21 cellular contexts compared by ENCODE assay signal in genomic region chr1:107741242-107741641, GRCh38.
DNase-seq lines count a peak whose midpoint lies in the region; ATAC-seq, FAIRE-seq and TF ChIP-seq lines count a peak whose summit lies in the region.
"Had no signal": no experiment of that assay in that cellular context is flagged by ENCODE, and none has a peak within 500 bp of the region (broad histone marks: within the 10 kb centered on the region; RNA-seq: fewer than 3 reads in every experiment).

No MANE protein-coding gene starts in this region.

- H3K4me2 ChIP-seq in BLaER1 (peak overlapping the region; percentile 78), HepG2 (ENCODE audit: low read depth, low read length) (no peak overlapping the region)
- H3K4me2 ChIP-seq: A549 had no signal

- peak overlapping the region; percentile 75 for H3K27ac ChIP-seq in BLaER1
- peak overlapping the region; percentile 94 for H3K27ac ChIP-seq in VCaP
- no peak overlapping the region for H3K27ac ChIP-seq in kidney (ENCODE audit: low read depth in 2 of 2, low read length in 2 of 2)
- H3K27ac ChIP-seq in HepG2 (ENCODE audit: extremely low read length, insufficient read depth, low read length) = no peak overlapping the region
- H3K27ac ChIP-seq: A549, GM23248 had no signal

- H3K9me3 ChIP-seq in BLaER1 (peaks cover 7% of the 10 kb centered on the region; the same call in 1 of the 2 replicates), kidney (ENCODE audit: control insufficient read depth in 1 of 2, low read length in 2 of 2) (no peaks in the 10 kb centered on the region), HepG2 (ENCODE audit: low read length) (no peaks in the 10 kb centered on the region)
- H3K9me3 ChIP-seq: A549 had no signal

- no peaks in the 10 kb centered on the region for H3K27me3 Mint-ChIP-seq in glutamatergic neuron (ENCODE audit: unreplicated experiment)
- H3K27me3 Mint-ChIP-seq in effector memory CD8-positive, alpha-beta T cell = no peaks in the 10 kb centered on the region

- no peak for ATAC-seq in stimulated activated effector memory CD8-positive, alpha-beta T cell treated with anti-CD3 and anti-CD28 coated beads, Interleukin-12 subunit alpha, Interleukin-12 subunit beta, amount 100 ng/mL, for 72 hours
- no peak for ATAC-seq in HepG2
- no peak for ATAC-seq in effector memory CD8-positive, alpha-beta T cell (replicated peaks)
- ATAC-seq: A549; CD8-positive, alpha-beta T cell; Panc1 had no signal

- no peak for TF ChIP-seq RAD21 in HepG2 (CRISPR knock-in tag; IDR thresholded peaks at IDR 0.05)

- no peak for TF ChIP-seq CTCF in VCaP (conservative IDR thresholded peaks at IDR 0.05)
- TF ChIP-seq CTCF in kidney (IDR thresholded peaks at IDR 0.05; ENCODE audit: borderline replicate concordance, extremely low read depth, insufficient read depth) = no peak
- TF ChIP-seq CTCF in glutamatergic neuron (IDR thresholded peaks at IDR 0.05; ENCODE audit: partially characterized antibody, unreplicated experiment) = no peak
- no peak for TF ChIP-seq CTCF in HepG2 (CRISPR knock-in tag; IDR thresholded peaks at IDR 0.05)

- no TSS peak for BruUV-seq in HepG2 (replicated peaks; lab: Mats Ljungman, UMichigan)

- no peak for TF ChIP-seq EP300 in HepG2 (IDR thresholded peaks at IDR 0.05; ENCODE audit: low read depth in 2 of 2, low read length in 2 of 2)
- no peak for TF ChIP-seq EP300 in HepG2 (CRISPR knock-in tag; IDR thresholded peaks at IDR 0.05; ENCODE audit: borderline replicate concordance)

- H3K79me2 ChIP-seq in HepG2 (ENCODE audit: insufficient read depth, low read length) = no peaks in the 10 kb centered on the region

- H3K4me3 ChIP-seq in BLaER1 (no peak overlapping the region), kidney (ENCODE audit: low read length in 2 of 2) (no peak overlapping the region), HepG2 (replicated peaks in 1 of 3; ENCODE audit: insufficient read depth in 1 of 3, low read depth in 2 of 3, low read length in 3 of 3) (no peak overlapping the region)
- H3K4me3 ChIP-seq: A549, GM12878, GM23248 had no signal

- no peaks in the 10 kb centered on the region for H3K27me3 ChIP-seq in BLaER1
- no peaks in the 10 kb centered on the region for H3K27me3 ChIP-seq in HepG2 (ENCODE audit: control insufficient read depth in 1 of 2, insufficient read depth in 2 of 2, low read length in 2 of 2)

- in situ Hi-C loops in HepG2 (cut with HindIII; ENCODE audit: extremely low pct_ligation_motif_present, low pct_unique_long_range_greater_than_20kb) = loop anchor here (5.0 to 10.0 kb wide), 3 partner anchors 56 to 309 kb away; no protein-coding TSS in a partner anchor

- 80% methylated on average over 4 of the region's 4 CpGs for WGBS in HepG2 (ENCODE audit: low lambda C conversion rate)

- H3K4me3 Mint-ChIP-seq in stimulated activated effector memory CD8-positive, alpha-beta T cell treated with anti-CD3 and anti-CD28 coated beads, Interleukin-12 subunit alpha, Interleukin-12 subunit beta, amount 100 ng/mL, for 72 hours = no peak overlapping the region
- H3K4me3 Mint-ChIP-seq in glutamatergic neuron (ENCODE audit: unreplicated experiment) = no peak overlapping the region
- no peak overlapping the region for H3K4me3 Mint-ChIP-seq in effector memory CD8-positive, alpha-beta T cell
- H3K4me3 Mint-ChIP-seq: CD8-positive, alpha-beta T cell had no signal

- H3K9ac ChIP-seq in BLaER1 = no peak overlapping the region
- H3K9ac ChIP-seq in kidney (ENCODE audit: low read length in 2 of 2) = no peak overlapping the region
- H3K9ac ChIP-seq in HepG2 (ENCODE audit: insufficient read depth, low read depth, low read length) = no peak overlapping the region
- H3K9ac ChIP-seq: GM23248 had no signal

- H4K20me1 ChIP-seq in BLaER1 (no peaks in the 10 kb centered on the region), HepG2 (ENCODE audit: insufficient read depth, low read length) (no peaks in the 10 kb centered on the region)

- POLR2A ChIA-PET in HepG2 (lab: Yijun Ruan, JAX) = no interaction called here

- H3K27ac Mint-ChIP-seq in stimulated activated effector memory CD8-positive, alpha-beta T cell treated with anti-CD3 and anti-CD28 coated beads, Interleukin-12 subunit alpha, Interleukin-12 subunit beta, amount 100 ng/mL, for 72 hours = peak overlapping the region; percentile 58
- no peak overlapping the region for H3K27ac Mint-ChIP-seq in glutamatergic neuron (ENCODE audit: unreplicated experiment)
- peak overlapping the region in 1 of 2 donors; percentile 26 for H3K27ac Mint-ChIP-seq in effector memory CD8-positive, alpha-beta T cell
- H3K27ac Mint-ChIP-seq: CD8-positive, alpha-beta T cell had no signal

- CTCF ChIA-PET in HepG2 (lab: Yijun Ruan, JAX; ENCODE audit: low intra/inter-chr PET ratio, low total read pairs) = no interaction called here

- peaks cover 10% of the 10 kb centered on the region for H3K4me1 Mint-ChIP-seq in stimulated activated effector memory CD8-positive, alpha-beta T cell treated with anti-CD3 and anti-CD28 coated beads, Interleukin-12 subunit alpha, Interleukin-12 subunit beta, amount 100 ng/mL, for 72 hours
- no peaks in the 10 kb centered on the region for H3K4me1 Mint-ChIP-seq in glutamatergic neuron (ENCODE audit: low read depth, unreplicated experiment)
- H3K4me1 Mint-ChIP-seq in effector memory CD8-positive, alpha-beta T cell (ENCODE audit: low read depth in 2 of 2) = peaks cover 0 to 17% of the 10 kb centered on the region in 2 donors

- H3K36me3 Mint-ChIP-seq in stimulated activated effector memory CD8-positive, alpha-beta T cell treated with anti-CD3 and anti-CD28 coated beads, Interleukin-12 subunit alpha, Interleukin-12 subunit beta, amount 100 ng/mL, for 72 hours = peaks cover 14% of the 10 kb centered on the region
- H3K36me3 Mint-ChIP-seq in glutamatergic neuron (ENCODE audit: unreplicated experiment) = no peaks in the 10 kb centered on the region
- H3K36me3 Mint-ChIP-seq in effector memory CD8-positive, alpha-beta T cell (ENCODE audit: insufficient read depth) = peaks cover 10% of the 10 kb centered on the region

- FAIRE-seq in kidney (lab: Jason Lieb, UNC) = no peak
- FAIRE-seq in HepG2 (lab: Jason Lieb, UNC) = no peak
- FAIRE-seq: A549, GM12878 had no signal

- intact Hi-C loops in kidney (cut with DNase I) = no loop called here
- intact Hi-C loops in HepG2 (cut with micrococcal nuclease; ENCODE audit: unreplicated experiment) = no loop called here

- H3K36me3 ChIP-seq in BLaER1 = peaks cover 65% of the 10 kb centered on the region; the same call in 1 of the 2 replicates
- H3K36me3 ChIP-seq in kidney (ENCODE audit: control insufficient read depth in 1 of 2, insufficient read depth in 2 of 2, low read length in 2 of 2) = no peaks in the 10 kb centered on the region
- no peaks in the 10 kb centered on the region for H3K36me3 ChIP-seq in HepG2 (replicated peaks in 1 of 2; ENCODE audit: control insufficient read depth in 1 of 2, insufficient read depth in 2 of 2, low read length in 2 of 2)

- DNase-seq in kidney (peak; percentile 54), glutamatergic neuron (no peak), superior temporal gyrus (ENCODE audit: extremely low spot score) (no peak), HepG2 (ENCODE audit: low spot score) (no peak)
- no peak for DNase-seq in stimulated activated effector memory CD8-positive, alpha-beta T cell treated with anti-CD3 and anti-CD28 coated beads, Interleukin-12 subunit alpha, Interleukin-12 subunit beta, amount 100 ng/mL, for 72 hours (ENCODE audit: low spot score in 2 of 2)
- DNase-seq in effector memory CD8-positive, alpha-beta T cell = no peak
- DNase-seq: CD8-positive, alpha-beta T cell; DND-41; GM23248; HCEC 1CT; KG1; NCI-H1092 treated with DMSO at 0.1 percent for 48 hours; NCI-H1694; NCI-H2081 treated with DMSO at 0.1 percent for 48 hours; NCI-H2171 treated with DMSO at 0.1 percent for 48 hours; NCI-H524 treated with DMSO at 0.1 percent for 48 hours had no signal

- no peak for TF ChIP-seq POLR2A in HepG2 (IDR thresholded peaks at IDR 0.05; ENCODE audit: insufficient read depth in 1 of 2, low read depth in 2 of 2, low read length in 2 of 2)

- H2AFZ ChIP-seq in HepG2 (ENCODE audit: low read length) = no peak overlapping the region
- H2AFZ ChIP-seq: GM23248 had no signal

- no peaks in the 10 kb centered on the region for H3K9me3 Mint-ChIP-seq in stimulated activated effector memory CD8-positive, alpha-beta T cell treated with anti-CD3 and anti-CD28 coated beads, Interleukin-12 subunit alpha, Interleukin-12 subunit beta, amount 100 ng/mL, for 72 hours
- no peaks in the 10 kb centered on the region for H3K9me3 Mint-ChIP-seq in glutamatergic neuron (ENCODE audit: unreplicated experiment)
- no peaks in the 10 kb centered on the region for H3K9me3 Mint-ChIP-seq in effector memory CD8-positive, alpha-beta T cell
- H3K9me3 Mint-ChIP-seq: CD8-positive, alpha-beta T cell had no signal

- H3K4me1 ChIP-seq in BLaER1 = peaks cover 57% of the 10 kb centered on the region
- H3K4me1 ChIP-seq in kidney (ENCODE audit: control insufficient read depth in 1 of 2, insufficient read depth in 1 of 2, low read depth in 1 of 2, low read length in 2 of 2) = peaks cover 0 to 7% of the 10 kb centered on the region in 2 donors
- peaks cover 7% of the 10 kb centered on the region; the same call in 1 of the 2 replicates for H3K4me1 ChIP-seq in HepG2 (ENCODE audit: insufficient read depth, low read length)
- H3K4me1 ChIP-seq: A549 had no signal

TF ChIP-seq in HepG2, 621 proteins besides CTCF, POLR2A, EP300 and RAD21:
- TF ChIP-seq USF2 (IDR thresholded peaks at IDR 0.05; ENCODE audit: low read depth, low read length) (no peak), USF2 (CRISPR knock-in tag; IDR thresholded peaks at IDR 0.05; ENCODE audit: borderline replicate concordance) (no peak), MLLT10 (CRISPR knock-in tag; IDR thresholded peaks at IDR 0.05) (no peak)

Comparison
In these comparisons a context has a peak if more than half of its experiments do, and no peak if none do; other contexts are left out.
1. H3K27ac ChIP-seq: peak in BLaER1 (single experiment) and VCaP (single experiment); none in kidney (0 of 2) and HepG2 (single experiment).